ENCODE assay signal across 8 cellular contexts in genomic region chr12:8544295-8544694, GRCh38. TPM values are rescaled to one million over a fixed set of nuclear protein-coding genes. Genes with fewer than 3 reads are reported as not detected.
DNase-seq lines count a peak whose midpoint lies in the region; ATAC-seq and TF ChIP-seq lines count a peak whose summit lies in the region.

No MANE protein-coding gene starts in this region.

- no peak overlapping the region for H4K8ac ChIP-seq in IMR-90 (ENCODE audit: low read depth in 2 of 2, low read length in 2 of 2)

- H3K79me1 ChIP-seq in IMR-90 (ENCODE audit: low read depth in 1 of 2, low read length in 2 of 2), result no peaks in the 10 kb centered on the region

- H2AK9ac ChIP-seq in IMR-90 (replicated peaks; ENCODE audit: low read depth, low read length, poor library complexity), result no peak overlapping the region

- H3K14ac ChIP-seq in IMR-90 (replicated peaks; ENCODE audit: low read depth, low read length), result no peak overlapping the region

- no peak overlapping the region for H3K18ac ChIP-seq in IMR-90 (ENCODE audit: low read depth, low read length)

- TF ChIP-seq POLR2A in IMR-90 (IDR thresholded peaks at IDR 0.05; ENCODE audit: low read depth, low read length) (no peak), ovary (IDR thresholded peaks at IDR 0.05) (no peak), tibial nerve (IDR thresholded peaks at IDR 0.05) (no peak)

- H3K4me3 ChIP-seq in IMR-90 (ENCODE audit: insufficient read depth, low read depth, low read length) (no peak overlapping the region), fibroblast of villous mesenchyme (ENCODE audit: low read depth, low read length) (no peak overlapping the region), ovary (no peak overlapping the region), tibial nerve (no peak overlapping the region)

- H3K27ac ChIP-seq in IMR-90 (ENCODE audit: insufficient read depth, low read length), result no peak overlapping the region
- H3K27ac ChIP-seq in ovary, result no peak overlapping the region
- H3K27ac ChIP-seq in tibial nerve, result no peak overlapping the region

- DNase-seq in AG08395 (ENCODE audit: low spot score), result peak; percentile 73
- DNase-seq in IMR-90, result peak; percentile 59
- DNase-seq in RKO (ENCODE audit: low spot score), result peak; percentile 55
- DNase-seq in activated T-helper 1 cell treated with anti-CD3 and anti-CD28 coated beads, Interleukin-2, amount 50 U/mL, for 16 hours (ENCODE audit: low read depth in 1 of 2, low spot score in 1 of 2), result peak; percentile 44 to 63
- peak; percentile 63 for DNase-seq in fibroblast of villous mesenchyme (ENCODE audit: low read depth)
- DNase-seq in ovary, result peak; percentile 31 to 53 (median 45)
- peak; percentile 38 to 76 for DNase-seq in tibial nerve (ENCODE audit: low spot score in 2 of 2)

- CTCF ChIA-PET in IMR-90 (lab: Yijun Ruan, JAX), result interaction anchor here (0.5 to 1.7 kb wide), 16 partner anchors 9 to 708 kb away, joined by 3 to 16 read pairs (median 6); no protein-coding TSS in a partner anchor

- H3K9ac ChIP-seq in IMR-90 (ENCODE audit: low read depth, low read length), result no peak overlapping the region

- no peak overlapping the region for H2BK5ac ChIP-seq in IMR-90 (ENCODE audit: low read depth, low read length, poor library complexity, severe bottlenecking)

- no peak overlapping the region for H2BK15ac ChIP-seq in IMR-90 (ENCODE audit: low read depth, low read length)

- intact Hi-C loops in IMR-90 (cut with micrococcal nuclease) (loop anchor here (1.0 to 10.0 kb wide), 5 partner anchors 65 to 505 kb away; partner anchors contain the start of gene A2ML1), ovary (cut with DNase I) (no loop called here)

- ATAC-seq in GM18519 (IDR thresholded peaks at IDR 0.05; ENCODE audit: low FRiP score, unreplicated experiment) (peak; percentile 46), IMR-90 (ENCODE audit: low read depth) (peak; percentile 86)

- dilution Hi-C loops in IMR-90 (cut with HindIII; ENCODE audit: low sequenced_read_pairs, unreplicated experiment), result no loop called here

- H2BK20ac ChIP-seq in IMR-90 (ENCODE audit: low read depth, low read length), result no peak overlapping the region

- no CpG with 5 or more reads among the region's 3 CpGs for WGBS in IMR-90 (ENCODE audit: extremely low coverage in 2 of 2, insufficient read length in 1 of 2), 2 experiments
- WGBS in ovary, 3 donors, result 1 to 2% (median 1%) methylated on average over 3 of the region's 3 CpGs
- WGBS in tibial nerve, 2 donors, result 1 to 2% methylated on average over 3 of the region's 3 CpGs

- no peak overlapping the region for H2BK120ac ChIP-seq in IMR-90 (ENCODE audit: low read depth, low read length)

- POLR2A ChIA-PET in IMR-90 (lab: Charles Lee; ENCODE audit: unreplicated experiment), result no interaction called here

- peak; percentile 81 for TF ChIP-seq CTCF in IMR-90 (conservative IDR thresholded peaks at IDR 0.05; ENCODE audit: low read depth, low read length)
- peak; percentile 86 for TF ChIP-seq CTCF in fibroblast of villous mesenchyme (IDR thresholded peaks at IDR 0.05; ENCODE audit: insufficient read depth, low read depth, low read length)
- TF ChIP-seq CTCF in ovary (IDR thresholded peaks at IDR 0.05), result peak; percentile 29 to 83 (median 51)
- TF ChIP-seq CTCF in tibial nerve (IDR thresholded peaks at IDR 0.05), result peak; percentile 80 to 90 (median 85)

- H4K91ac ChIP-seq in IMR-90 (ENCODE audit: insufficient read depth, low read depth, low read length), result no peak overlapping the region

- H3K36me3 ChIP-seq in IMR-90 (ENCODE audit: control insufficient read depth, insufficient read depth, low read length), result no peaks in the 10 kb centered on the region
- H3K36me3 ChIP-seq in ovary, result no peaks in the 10 kb centered on the region
- no peaks in the 10 kb centered on the region for H3K36me3 ChIP-seq in tibial nerve

- H3K23ac ChIP-seq in IMR-90 (ENCODE audit: low read depth, low read length), result no peak overlapping the region

- H3K27me3 ChIP-seq in IMR-90 (ENCODE audit: control insufficient read depth, insufficient read depth, low read length), result no peaks in the 10 kb centered on the region
- H3K27me3 ChIP-seq in ovary, result no peaks in the 10 kb centered on the region
- H3K27me3 ChIP-seq in tibial nerve, result no peaks in the 10 kb centered on the region

- H3K4me1 ChIP-seq in IMR-90 (ENCODE audit: control insufficient read depth, insufficient read depth, low read length), result no peaks in the 10 kb centered on the region
- H3K4me1 ChIP-seq in ovary (ENCODE audit: insufficient read depth), result no peaks in the 10 kb centered on the region
- no peaks in the 10 kb centered on the region for H3K4me1 ChIP-seq in tibial nerve

- H3K4me2 ChIP-seq in IMR-90 (ENCODE audit: low read depth, low read length), result no peak overlapping the region

- BruUV-seq in IMR-90 (replicated peaks; lab: Mats Ljungman, UMichigan), result no TSS peak

- in situ Hi-C loops in IMR-90 (cut with MboI; ENCODE audit: low sequenced_read_pairs), result no loop called here

- no peaks in the 10 kb centered on the region for H3K9me1 ChIP-seq in IMR-90 (ENCODE audit: insufficient read depth, low read length)

- TF ChIP-seq EP300 in ovary (IDR thresholded peaks at IDR 0.05) (no peak), tibial nerve (IDR thresholded peaks at IDR 0.05) (no peak)

- no peak overlapping the region for H3K4ac ChIP-seq in IMR-90 (ENCODE audit: low read depth, low read length)

- no peak overlapping the region for H3K56ac ChIP-seq in IMR-90 (ENCODE audit: extremely low read depth, insufficient read depth, low read length)

- H2AFZ ChIP-seq in IMR-90 (replicated peaks; ENCODE audit: low read length, poor library complexity), result no peak overlapping the region

- TF ChIP-seq RAD21 in IMR-90 (IDR thresholded peaks at IDR 0.05; ENCODE audit: low read length), result peak; percentile 54

- no peak overlapping the region for H2AK5ac ChIP-seq in IMR-90 (ENCODE audit: low read depth, low read length)

- no peak overlapping the region for H4K5ac ChIP-seq in IMR-90 (ENCODE audit: low read depth, low read length)

- H4K20me1 ChIP-seq in IMR-90 (ENCODE audit: insufficient read depth, low read length), result no peaks in the 10 kb centered on the region

- H3K9me3 ChIP-seq in IMR-90 (ENCODE audit: control insufficient read depth, insufficient read depth, low read length), result no peaks in the 10 kb centered on the region
- no peaks in the 10 kb centered on the region for H3K9me3 ChIP-seq in ovary
- no peaks in the 10 kb centered on the region for H3K9me3 ChIP-seq in tibial nerve

TF ChIP-seq in IMR-90, 13 proteins besides CTCF, POLR2A, EP300 and RAD21:
- no peak for TF ChIP-seq BHLHE40 (IDR thresholded peaks at IDR 0.05; ENCODE audit: low read depth, low read length)
- no peak for TF ChIP-seq NFE2L2 (IDR thresholded peaks at IDR 0.05; ENCODE audit: low read depth, low read length)
- peak; percentile 43 for TF ChIP-seq SMC3 (IDR thresholded peaks at IDR 0.05; ENCODE audit: low read depth, low read length)
- no peak for TF ChIP-seq FOS (IDR thresholded peaks at IDR 0.05; ENCODE audit: low read depth, low read length)
- TF ChIP-seq ELK1 (IDR thresholded peaks at IDR 0.05; ENCODE audit: borderline replicate concordance, low read depth, low read length), result no peak
- TF ChIP-seq MAZ (IDR thresholded peaks at IDR 0.05; ENCODE audit: borderline replicate concordance, low read depth, low read length), result no peak
- no peak for TF ChIP-seq USF2 (IDR thresholded peaks at IDR 0.05; ENCODE audit: low read depth, low read length)

RNA-seq across cellular contexts. Expression of gene CLEC4E, which starts 3.6 kb away (rescaled TPM):
- total RNA-seq in IMR-90 (2012; rRNA removed), result not detected in 2 replicates
- polyA plus RNA-seq in IMR-90 (2012; rRNA removed), result not detected in 2 replicates
- polyA plus RNA-seq in IMR-90 (2012; cell fraction: cytosol; rRNA removed), result not detected in 2 replicates
- polyA plus RNA-seq in IMR-90 (2012; cell fraction: nucleus; rRNA removed; ENCODE audit: low replicate concordance), result not detected in 2 replicates
- not detected in 2 replicates for total RNA-seq in fibroblast of villous mesenchyme
- total RNA-seq in ovary, result 1 to 10 TPM in 3 of 7 donors, under 1 TPM in 3, not detected in 1; 0.35 to 2.8 (median 1.2) TPM
- polyA plus RNA-seq in ovary, result 1 to 10 TPM in 1 of 2 donors, under 1 TPM in 1; 0.40 to 1.1 TPM
- 1 to 10 TPM in 3 of 4 donors, under 1 TPM in 1; 0.30 to 9.2 (median 5.1) TPM for total RNA-seq in tibial nerve

RNA-seq across cellular contexts. Expression of gene CLEC4D, which starts 31.0 kb away (rescaled TPM):
- not detected in 2 replicates for total RNA-seq in IMR-90 (2012; rRNA removed)
- polyA plus RNA-seq in IMR-90 (2012; rRNA removed), result not detected in 2 replicates
- not detected in 2 replicates for polyA plus RNA-seq in IMR-90 (2012; cell fraction: cytosol; rRNA removed)
- polyA plus RNA-seq in IMR-90 (2012; cell fraction: nucleus; rRNA removed; ENCODE audit: low replicate concordance), result not detected in 2 replicates
- total RNA-seq in fibroblast of villous mesenchyme, result not detected in 2 replicates
- under 1 TPM in 2 of 7 donors, not detected in 5; 0.15 to 0.35 TPM for total RNA-seq in ovary
- polyA plus RNA-seq in ovary, result under 1 TPM in 1 of 2 donors, not detected in 1; 0.05 TPM
- 1 to 10 TPM in 1 of 4 donors, under 1 TPM in 1, not detected in 2; 0.87 to 3.6 TPM for total RNA-seq in tibial nerve
